8 cellular contexts compared by ENCODE assay signal in genomic region chr15:74937602-74938371, GRCh38. TPM values are rescaled to one million over a fixed set of nuclear protein-coding genes. Genes with fewer than 3 reads are reported as not detected.
A peak's percentile ranks its signal among the peaks of the same experiment; 100 is the strongest.
DNase-seq lines count a peak whose midpoint lies in the region; ATAC-seq lines count a peak whose summit lies in the region.

Gene COX5A, minus strand, starts transcription at chr15:74938073. Its CDS starts 59 bp downstream, at chr15:74938014.

- DNase-seq in Ammon's horn (ENCODE audit: low spot score) (peak; percentile 97), GM19238 (ENCODE audit: insufficient read length, low spot score) (peak; percentile 76), NCI-H460 (ENCODE audit: extremely low read depth, low read depth) (peak; percentile 92), cerebellum (ENCODE audit: low spot score) (peak; percentile 93), kidney glomerular epithelial cell (lab: John Stamatoyannopoulos, UW) (peak; percentile 89)
- DNase-seq in activated CD4-positive, alpha-beta T cell treated with anti-CD3 and anti-CD28 coated beads for 24 hours (ENCODE audit: low read depth in 2 of 2) = peak; percentile 81 to 84
- peak; percentile 86 to 89 for DNase-seq in stimulated activated CD4-positive, alpha-beta T cell treated with anti-CD3 and anti-CD28 coated beads, Interleukin-15, amount 100 ng/mL, for 48 hours (ENCODE audit: low read depth in 2 of 2)

- peak; percentile 90 for ATAC-seq in HG03439 (IDR thresholded peaks at IDR 0.05; ENCODE audit: unreplicated experiment)

RNA-seq across cellular contexts. Expression of gene COX5A, which starts in this region (rescaled TPM):
- total RNA-seq in NCI-H460 (2014; rRNA removed; shearing (Covaris generic)) = 235 and 237 TPM in 2 replicates
- polyA plus RNA-seq in NCI-H460 (2014; cell fraction: nucleus; rRNA removed) = 216 and 284 TPM in 2 replicates
- 37.8 TPM for total RNA-seq in cerebellum

Comparison
In these comparisons a context has a peak if more than half of its experiments do, and no peak if none do; other contexts are left out.
1. Peak in every context shown above with its lines: DNase-seq and ATAC-seq.